26 cellular contexts compared by ENCODE assay signal in genomic region chr16:10911267-10911666, GRCh38. TPM values are rescaled to one million over a fixed set of nuclear protein-coding genes. Genes with fewer than 3 reads are reported as not detected.
DNase-seq lines count a peak whose midpoint lies in the region; ATAC-seq and TF ChIP-seq lines count a peak whose summit lies in the region.
"Had no signal": no experiment of that assay in that cellular context is flagged by ENCODE, and none has a peak within 500 bp of the region (broad histone marks: within the 10 kb centered on the region; RNA-seq: fewer than 3 reads in every experiment).

No MANE protein-coding gene starts in this region.

- H3K36me3 ChIP-seq in Karpas-422 (ENCODE audit: insufficient read depth, low read length): peaks cover 35% of the 10 kb centered on the region
- no peaks in the 10 kb centered on the region for H3K36me3 ChIP-seq in vagina
- H3K36me3 ChIP-seq: HAP-1 had no signal

- H3K4me1 ChIP-seq in Karpas-422 (ENCODE audit: low read length): peaks cover 20% of the 10 kb centered on the region
- H3K4me1 ChIP-seq in vagina: no peaks in the 10 kb centered on the region
- H3K4me1 ChIP-seq: A549, HAP-1 had no signal

- H3K27me3 ChIP-seq in Karpas-422 (ENCODE audit: low read length): no peaks in the 10 kb centered on the region
- no peaks in the 10 kb centered on the region for H3K27me3 ChIP-seq in vagina

- peak overlapping the region; percentile 92 for H3K27ac ChIP-seq in Karpas-422 (ENCODE audit: low read length)
- H3K27ac ChIP-seq in vagina: no peak overlapping the region
- H3K27ac ChIP-seq: A549, HL-60, KMS-11 had no signal

- H3K79me2 ChIP-seq in Karpas-422 (ENCODE audit: low read length): no peaks in the 10 kb centered on the region

- DNase-seq in stimulated activated naive CD8-positive, alpha-beta T cell treated with anti-CD3 and anti-CD28 coated beads, Interleukin-15, amount 100 ng/mL, for 72 hours: no peak
- DNase-seq in Karpas-422 (no peak), NOMO-1 treated with DMSO at 0.1 percent for 48 hours (lab: John Stamatoyannopoulos, UW; ENCODE audit: unreplicated experiment) (no peak), SKM-1 treated with dmso at 0.1 percent for 144 hours (lab: John Stamatoyannopoulos, UW; ENCODE audit: unreplicated experiment) (no peak), vagina (ENCODE audit: extremely low spot score in 2 of 2) (no peak)
- DNase-seq in central memory CD8-positive, alpha-beta T cell (ENCODE audit: low spot score in 2 of 2): no peak
- DNase-seq: C1 segment of cervical spinal cord; CD8-positive, alpha-beta memory T cell; GDM1; MV-4-11; NCI-H1105 treated with DMSO at 0.1 percent for 48 hours; NCI-H2029 treated with DMSO at 0.1 percent for 48 hours; NCI-H226; NCI-H510A treated with DMSO at 0.1 percent for 48 hours; NCI-H748 treated with DMSO at 0.1 percent for 48 hours; SIG-M5; SK-N-SH had no signal

- no peak for ATAC-seq in stimulated activated naive CD8-positive, alpha-beta T cell treated with anti-CD3 and anti-CD28 coated beads, Interleukin-15, amount 100 ng/mL, for 72 hours
- ATAC-seq in central memory CD8-positive, alpha-beta T cell (replicated peaks; ENCODE audit: extremely low read depth, poor library complexity, severe bottlenecking): no peak
- no peak for ATAC-seq in GM18511 (IDR thresholded peaks at IDR 0.05; ENCODE audit: unreplicated experiment)
- ATAC-seq: A549, GM23338, Panc1 had no signal

- no peak overlapping the region for H3K9ac ChIP-seq in Karpas-422 (ENCODE audit: low read length)
- H3K9ac ChIP-seq: KMS-11, SK-N-SH had no signal

- H3K9me3 ChIP-seq in Karpas-422 (ENCODE audit: low read length): no peaks in the 10 kb centered on the region
- no peaks in the 10 kb centered on the region for H3K9me3 ChIP-seq in vagina
- H3K9me3 ChIP-seq: A549, HAP-1, SK-N-SH had no signal

- H3K4me1 Mint-ChIP-seq in stimulated activated naive CD8-positive, alpha-beta T cell treated with anti-CD3 and anti-CD28 coated beads, Interleukin-15, Interleukin-2, amounts not matched to agents 100 ng/mL and 50 ng/mL, for 24 hours (ENCODE audit: low read depth): peaks cover 14% of the 10 kb centered on the region
- H3K4me1 Mint-ChIP-seq in stimulated activated naive CD8-positive, alpha-beta T cell treated with anti-CD3 and anti-CD28 coated beads, Interleukin-15, amount 100 ng/mL, for 72 hours: peaks cover 9% of the 10 kb centered on the region
- H3K4me1 Mint-ChIP-seq in central memory CD8-positive, alpha-beta T cell: no peaks in the 10 kb centered on the region
- H3K4me1 Mint-ChIP-seq: CD8-positive, alpha-beta memory T cell; GM23338 had no signal

- H3K4me3 Mint-ChIP-seq in stimulated activated naive CD8-positive, alpha-beta T cell treated with anti-CD3 and anti-CD28 coated beads, Interleukin-15, Interleukin-2, amounts not matched to agents 100 ng/mL and 50 ng/mL, for 24 hours: no peak overlapping the region
- H3K4me3 Mint-ChIP-seq in stimulated activated naive CD8-positive, alpha-beta T cell treated with anti-CD3 and anti-CD28 coated beads, Interleukin-15, amount 100 ng/mL, for 72 hours: no peak overlapping the region
- no peak overlapping the region for H3K4me3 Mint-ChIP-seq in central memory CD8-positive, alpha-beta T cell
- H3K4me3 Mint-ChIP-seq: CD8-positive, alpha-beta memory T cell; GM23338 had no signal

- TF ChIP-seq POLR2A in vagina (IDR thresholded peaks at IDR 0.05): no peak

- H3K9me2 ChIP-seq in Karpas-422 (replicated peaks; ENCODE audit: insufficient read depth, low read length): no peaks in the 10 kb centered on the region
- H3K9me2 ChIP-seq: SK-N-SH had no signal

- intact Hi-C loops in vagina (cut with DNase I): no loop called here

- H3K4me3 ChIP-seq in Karpas-422 (ENCODE audit: low read length) (no peak overlapping the region), vagina (no peak overlapping the region)
- H3K4me3 ChIP-seq: A549, GM23338, HAP-1 had no signal

- no peaks in the 10 kb centered on the region for H3K27me3 Mint-ChIP-seq in stimulated activated naive CD8-positive, alpha-beta T cell treated with anti-CD3 and anti-CD28 coated beads, Interleukin-15, Interleukin-2, amounts not matched to agents 100 ng/mL and 50 ng/mL, for 24 hours
- peaks cover 5% of the 10 kb centered on the region for H3K27me3 Mint-ChIP-seq in stimulated activated naive CD8-positive, alpha-beta T cell treated with anti-CD3 and anti-CD28 coated beads, Interleukin-15, amount 100 ng/mL, for 72 hours
- H3K27me3 Mint-ChIP-seq in central memory CD8-positive, alpha-beta T cell: no peaks in the 10 kb centered on the region

- H3K4me2 ChIP-seq in Karpas-422 (ENCODE audit: low read depth, low read length, poor library complexity, severe bottlenecking): no peak overlapping the region
- H3K4me2 ChIP-seq: A549, GM23338, KMS-11, SK-N-SH had no signal

- no peak for TF ChIP-seq CTCF in vagina (IDR thresholded peaks at IDR 0.05)

- peak overlapping the region; percentile 22 for H3K27ac Mint-ChIP-seq in stimulated activated naive CD8-positive, alpha-beta T cell treated with anti-CD3 and anti-CD28 coated beads, Interleukin-15, Interleukin-2, amounts not matched to agents 100 ng/mL and 50 ng/mL, for 24 hours
- no peak overlapping the region for H3K27ac Mint-ChIP-seq in stimulated activated naive CD8-positive, alpha-beta T cell treated with anti-CD3 and anti-CD28 coated beads, Interleukin-15, amount 100 ng/mL, for 72 hours
- H3K27ac Mint-ChIP-seq in central memory CD8-positive, alpha-beta T cell (ENCODE audit: low read depth): peak overlapping the region; percentile 39
- H3K27ac Mint-ChIP-seq: GM23338 had no signal

- no peaks in the 10 kb centered on the region; the same call in 1 of the 2 replicates for H4K20me1 ChIP-seq in Karpas-422 (ENCODE audit: insufficient read depth, low read depth, low read length)

- H3K9me3 Mint-ChIP-seq in stimulated activated naive CD8-positive, alpha-beta T cell treated with anti-CD3 and anti-CD28 coated beads, Interleukin-15, Interleukin-2, amounts not matched to agents 100 ng/mL and 50 ng/mL, for 24 hours: no peaks in the 10 kb centered on the region
- H3K9me3 Mint-ChIP-seq in stimulated activated naive CD8-positive, alpha-beta T cell treated with anti-CD3 and anti-CD28 coated beads, Interleukin-15, amount 100 ng/mL, for 72 hours: no peaks in the 10 kb centered on the region
- H3K9me3 Mint-ChIP-seq in central memory CD8-positive, alpha-beta T cell: no peaks in the 10 kb centered on the region
- H3K9me3 Mint-ChIP-seq: CD8-positive, alpha-beta memory T cell; GM23338 had no signal

- no peak overlapping the region for H2AFZ ChIP-seq in Karpas-422 (ENCODE audit: low read length)
- H2AFZ ChIP-seq: GM23338 had no signal

- peaks cover 7% of the 10 kb centered on the region for H3K36me3 Mint-ChIP-seq in stimulated activated naive CD8-positive, alpha-beta T cell treated with anti-CD3 and anti-CD28 coated beads, Interleukin-15, Interleukin-2, amounts not matched to agents 100 ng/mL and 50 ng/mL, for 24 hours (ENCODE audit: low read depth)
- H3K36me3 Mint-ChIP-seq in central memory CD8-positive, alpha-beta T cell (ENCODE audit: insufficient read depth): peaks cover 6% of the 10 kb centered on the region

RNA-seq across cellular contexts. Expression of gene DEXI, which starts 31.0 kb away (rescaled TPM):
- 40.7 and 59.7 TPM in 2 replicates for total RNA-seq in Karpas-422 (2014; rRNA removed; shearing (Covaris generic); ENCODE audit: low replicate concordance)
- total RNA-seq in vagina: 67.5 TPM

RNA-seq across cellular contexts. Expression of gene CLEC16A, which starts 33.1 kb away (rescaled TPM):
- total RNA-seq in Karpas-422 (2014; rRNA removed; shearing (Covaris generic); ENCODE audit: low replicate concordance): 14.4 and 17.4 TPM in 2 replicates
- total RNA-seq in vagina: 21.6 TPM

RNA-seq across cellular contexts. Expression of gene CIITA, which starts 34.3 kb away (rescaled TPM):
- total RNA-seq in Karpas-422 (2014; rRNA removed; shearing (Covaris generic); ENCODE audit: low replicate concordance): 66.2 and 96.5 TPM in 2 replicates
- total RNA-seq in vagina: 16.7 TPM
- total RNA-seq: HT-29 had no signal

Comparison
In these comparisons a context has a peak if more than half of its experiments do, and no peak if none do; other contexts are left out.
1. H3K27ac Mint-ChIP-seq: peak in stimulated activated naive CD8-positive, alpha-beta T cell treated with anti-CD3 and anti-CD28 coated beads, Interleukin-15, Interleukin-2, amounts not matched to agents 100 ng/mL and 50 ng/mL, for 24 hours (single experiment) and central memory CD8-positive, alpha-beta T cell (single experiment); none in stimulated activated naive CD8-positive, alpha-beta T cell treated with anti-CD3 and anti-CD28 coated beads, Interleukin-15, amount 100 ng/mL, for 72 hours (0 of 2).